ENCODE assay signal across 1 cellular context in the genomic region with DNA sequence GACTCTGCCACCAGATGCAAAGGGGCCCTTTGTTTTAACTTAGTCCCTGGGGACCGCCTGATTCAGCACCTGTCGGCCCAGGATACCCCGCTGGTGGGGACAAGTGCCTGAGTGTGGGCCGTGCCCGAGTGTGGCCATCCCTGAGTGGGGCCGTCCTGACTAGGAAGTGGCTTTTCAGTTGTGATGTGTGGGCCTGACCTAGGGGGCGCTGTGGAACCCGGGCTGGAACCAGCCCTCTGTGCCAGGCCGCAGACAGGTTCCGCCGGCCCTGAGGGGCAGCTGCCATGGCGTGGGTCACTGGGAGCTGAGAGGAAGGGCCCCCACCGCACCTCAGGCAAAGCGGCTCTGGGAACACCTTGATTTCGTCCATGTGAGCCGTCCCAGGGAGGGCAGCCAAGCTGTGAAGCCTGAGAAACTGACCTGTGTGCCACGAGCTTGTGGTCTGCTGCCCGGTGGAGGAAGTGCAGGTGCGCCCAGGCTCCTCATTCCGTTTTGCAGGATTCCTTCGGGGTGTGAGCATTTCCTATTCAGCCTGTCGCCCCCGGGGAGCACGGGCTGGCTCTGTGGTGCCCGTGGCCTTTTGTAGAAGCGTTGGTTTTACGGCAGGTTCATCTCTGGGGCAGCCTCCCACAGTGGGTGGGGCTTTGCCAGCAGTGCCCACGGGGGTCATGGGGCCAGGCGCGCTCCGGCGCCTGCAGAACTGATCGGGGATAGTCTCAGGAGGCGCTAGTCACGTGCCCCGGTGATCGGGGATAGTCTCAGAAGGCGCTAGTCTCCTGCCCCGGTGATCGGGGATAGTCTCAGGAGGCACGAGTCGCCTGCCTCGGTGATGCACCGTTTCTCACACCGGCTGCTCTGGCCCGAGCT.
TF ChIP-seq lines count a peak whose summit lies in the region.

No MANE protein-coding gene starts in this region.

TF ChIP-seq in HEK293, 187 proteins besides CTCF, POLR2A, EP300 and RAD21 (continued from another document):
- TF ChIP-seq, protein P1, sequence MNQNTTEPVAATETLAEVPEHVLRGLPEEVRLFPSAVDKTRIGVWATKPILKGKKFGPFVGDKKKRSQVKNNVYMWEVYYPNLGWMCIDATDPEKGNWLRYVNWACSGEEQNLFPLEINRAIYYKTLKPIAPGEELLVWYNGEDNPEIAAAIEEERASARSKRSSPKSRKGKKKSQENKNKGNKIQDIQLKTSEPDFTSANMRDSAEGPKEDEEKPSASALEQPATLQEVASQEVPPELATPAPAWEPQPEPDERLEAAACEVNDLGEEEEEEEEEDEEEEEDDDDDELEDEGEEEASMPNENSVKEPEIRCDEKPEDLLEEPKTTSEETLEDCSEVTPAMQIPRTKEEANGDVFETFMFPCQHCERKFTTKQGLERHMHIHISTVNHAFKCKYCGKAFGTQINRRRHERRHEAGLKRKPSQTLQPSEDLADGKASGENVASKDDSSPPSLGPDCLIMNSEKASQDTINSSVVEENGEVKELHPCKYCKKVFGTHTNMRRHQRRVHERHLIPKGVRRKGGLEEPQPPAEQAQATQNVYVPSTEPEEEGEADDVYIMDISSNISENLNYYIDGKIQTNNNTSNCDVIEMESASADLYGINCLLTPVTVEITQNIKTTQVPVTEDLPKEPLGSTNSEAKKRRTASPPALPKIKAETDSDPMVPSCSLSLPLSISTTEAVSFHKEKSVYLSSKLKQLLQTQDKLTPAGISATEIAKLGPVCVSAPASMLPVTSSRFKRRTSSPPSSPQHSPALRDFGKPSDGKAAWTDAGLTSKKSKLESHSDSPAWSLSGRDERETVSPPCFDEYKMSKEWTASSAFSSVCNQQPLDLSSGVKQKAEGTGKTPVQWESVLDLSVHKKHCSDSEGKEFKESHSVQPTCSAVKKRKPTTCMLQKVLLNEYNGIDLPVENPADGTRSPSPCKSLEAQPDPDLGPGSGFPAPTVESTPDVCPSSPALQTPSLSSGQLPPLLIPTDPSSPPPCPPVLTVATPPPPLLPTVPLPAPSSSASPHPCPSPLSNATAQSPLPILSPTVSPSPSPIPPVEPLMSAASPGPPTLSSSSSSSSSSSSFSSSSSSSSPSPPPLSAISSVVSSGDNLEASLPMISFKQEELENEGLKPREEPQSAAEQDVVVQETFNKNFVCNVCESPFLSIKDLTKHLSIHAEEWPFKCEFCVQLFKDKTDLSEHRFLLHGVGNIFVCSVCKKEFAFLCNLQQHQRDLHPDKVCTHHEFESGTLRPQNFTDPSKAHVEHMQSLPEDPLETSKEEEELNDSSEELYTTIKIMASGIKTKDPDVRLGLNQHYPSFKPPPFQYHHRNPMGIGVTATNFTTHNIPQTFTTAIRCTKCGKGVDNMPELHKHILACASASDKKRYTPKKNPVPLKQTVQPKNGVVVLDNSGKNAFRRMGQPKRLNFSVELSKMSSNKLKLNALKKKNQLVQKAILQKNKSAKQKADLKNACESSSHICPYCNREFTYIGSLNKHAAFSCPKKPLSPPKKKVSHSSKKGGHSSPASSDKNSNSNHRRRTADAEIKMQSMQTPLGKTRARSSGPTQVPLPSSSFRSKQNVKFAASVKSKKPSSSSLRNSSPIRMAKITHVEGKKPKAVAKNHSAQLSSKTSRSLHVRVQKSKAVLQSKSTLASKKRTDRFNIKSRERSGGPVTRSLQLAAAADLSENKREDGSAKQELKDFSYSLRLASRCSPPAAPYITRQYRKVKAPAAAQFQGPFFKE (tag by site-specific recombination; IDR thresholded peaks at IDR 0.05; ENCODE audit: borderline replicate concordance), result peak; percentile 65; the same call in 1 of the 2 replicates
- TF ChIP-seq ZNF600 (tag by site-specific recombination; IDR thresholded peaks at IDR 0.05) (peak; percentile 80), ZNF114 (tag by site-specific recombination; IDR thresholded peaks at IDR 0.05) (no peak), ZNF248 (tag by site-specific recombination; IDR thresholded peaks at IDR 0.05) (no peak)
